ENCODE assay signal across 2 cellular contexts in the genomic region with DNA sequence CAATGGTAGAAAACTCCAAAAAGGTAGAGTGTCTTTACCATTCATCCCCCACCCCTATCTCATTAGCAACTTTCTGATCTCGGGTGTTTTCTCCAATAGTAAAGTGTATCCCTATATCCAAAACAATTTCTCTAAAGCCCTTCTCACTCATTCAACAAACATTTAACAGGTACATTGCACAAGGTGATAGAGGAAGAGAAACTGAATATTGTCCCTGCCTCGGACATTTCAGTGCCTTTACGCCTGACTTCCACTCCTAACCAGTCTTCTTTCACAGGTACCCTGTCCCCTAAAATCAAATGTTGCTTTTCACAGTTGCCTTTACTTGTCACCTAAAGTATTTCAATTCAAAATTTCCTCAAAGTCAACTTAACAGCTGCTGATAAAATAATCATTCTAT. TPM values are rescaled to one million over a fixed set of nuclear protein-coding genes. Genes with fewer than 3 reads are reported as not detected.
"Had no signal": no experiment of that assay in that cellular context is flagged by ENCODE, and none has a peak within 500 bp of the region (broad histone marks: within the 10 kb centered on the region; RNA-seq: fewer than 3 reads in every experiment).

No MANE protein-coding gene starts in this region.

RNA-seq across cellular contexts. Expression of a gene that starts 2.2 kb away (rescaled TPM):
- total RNA-seq: activated CD8-positive, alpha-beta T cell treated with anti-CD3 and anti-CD28 coated beads, Interleukin-2, amount 10 ng/mL, durations not matched to agents 7 days and 5 days; thoracic aorta had no signal
